8 cellular contexts compared by ENCODE assay signal in genomic region chr6:75244063-75244575, GRCh38. TPM values are rescaled to one million over a fixed set of nuclear protein-coding genes. Genes with fewer than 3 reads are reported as not detected.
DNase-seq lines count a peak whose midpoint lies in the region; TF ChIP-seq lines count a peak whose summit lies in the region.

No MANE protein-coding gene starts in this region.

- no peaks in the 10 kb centered on the region for H3K27me3 ChIP-seq in HAP-1 (ENCODE audit: low read depth)
- peaks cover 22% of the 10 kb centered on the region for H3K27me3 ChIP-seq in neural progenitor cell

- H3K36me3 Mint-ChIP-seq in neural progenitor cell: peaks cover 14% of the 10 kb centered on the region

- TF ChIP-seq CTCF in epithelial cell of esophagus (IDR thresholded peaks at IDR 0.05; ENCODE audit: insufficient read depth, low read depth, low read length, missing control alignments): no peak
- no peak for TF ChIP-seq CTCF in neural progenitor cell (IDR thresholded peaks at IDR 0.05)

- no peaks in the 10 kb centered on the region for H3K9me3 Mint-ChIP-seq in neural progenitor cell

- peak overlapping the region; percentile 83 for H3K4me3 ChIP-seq in HAP-1
- H3K4me3 ChIP-seq in epithelial cell of esophagus (ENCODE audit: low read length): peak overlapping the region; percentile 92
- peak overlapping the region; percentile 80 for H3K4me3 ChIP-seq in neural progenitor cell

- H3K9me3 ChIP-seq in HAP-1 (no peaks in the 10 kb centered on the region), neural progenitor cell (ENCODE audit: low read depth) (no peaks in the 10 kb centered on the region)

- H3K27ac Mint-ChIP-seq in neural progenitor cell: peak overlapping the region; percentile 99

- peak overlapping the region; percentile 44 for H3K9ac ChIP-seq in neural progenitor cell

- peaks cover 4% of the 10 kb centered on the region for H3K27me3 Mint-ChIP-seq in neural progenitor cell (ENCODE audit: insufficient read depth, low read depth)

- H3K4me2 ChIP-seq in neural progenitor cell: peak overlapping the region; percentile 82

- H3K4me3 Mint-ChIP-seq in neural progenitor cell: peak overlapping the region; percentile 99

- in situ Hi-C loops in HAP-1 (cut with MboI; ENCODE audit: low sequenced_read_pairs): no loop called here

- DNase-seq in ELR (ENCODE audit: low read depth) (peak; percentile 33), HAP-1 (ENCODE audit: low spot score in 2 of 2) (no peak), RPMI8226 (peak; percentile 13), epithelial cell of esophagus (ENCODE audit: low read depth) (peak; percentile 5), neural progenitor cell (ENCODE audit: low spot score) (no peak), COR-L47 (lab: John Stamatoyannopoulos, UW) (no peak), mucosa of gallbladder (ENCODE audit: low spot score) (no peak), NCI-H2081 (lab: John Stamatoyannopoulos, UW) (no peak)

- peaks cover 40% of the 10 kb centered on the region for H3K79me2 ChIP-seq in neural progenitor cell (ENCODE audit: low read depth)

- peak overlapping the region; percentile 82 for H2AFZ ChIP-seq in neural progenitor cell (replicated peaks)

- peaks cover 19% of the 10 kb centered on the region for H3K4me1 Mint-ChIP-seq in neural progenitor cell

- H3K4me1 ChIP-seq in HAP-1 (peaks cover 11% of the 10 kb centered on the region), neural progenitor cell (peaks cover 4% of the 10 kb centered on the region)

- H3K36me3 ChIP-seq in HAP-1 (replicated peaks): peaks cover 29% of the 10 kb centered on the region
- peaks cover 13% of the 10 kb centered on the region for H3K36me3 ChIP-seq in neural progenitor cell

- H3F3A ChIP-seq in neural progenitor cell (ENCODE audit: low read depth): peaks cover 23% of the 10 kb centered on the region

- H3K27ac ChIP-seq in neural progenitor cell: no peak overlapping the region

- peaks cover 7% of the 10 kb centered on the region for H4K20me1 ChIP-seq in neural progenitor cell (ENCODE audit: low read depth)

RNA-seq across cellular contexts. Expression of gene COX7A2, which starts 0.5 kb away (rescaled TPM):
- total RNA-seq in neural progenitor cell (ENCODE audit: low replicate concordance): 146 and 330 TPM in 2 replicates
- 376 TPM for total RNA-seq in mucosa of gallbladder

RNA-seq across cellular contexts. Expression of gene COL12A1, which starts 38.3 kb away (rescaled TPM):
- total RNA-seq in neural progenitor cell (ENCODE audit: low replicate concordance) (0.87 and 1.3 TPM in 2 replicates), mucosa of gallbladder (46.8 TPM)

RNA-seq across cellular contexts. Expression of gene TMEM30A, which starts 40.5 kb away (rescaled TPM):
- total RNA-seq in neural progenitor cell (ENCODE audit: low replicate concordance): 61.2 and 86.0 TPM in 2 replicates
- total RNA-seq in mucosa of gallbladder: 102 TPM

Comparison
In these comparisons a context has a peak if more than half of its experiments do, and no peak if none do; other contexts are left out.
1. DNase-seq: peak in ELR (single experiment), RPMI8226 (single experiment) and epithelial cell of esophagus (single experiment); none in HAP-1 (0 of 2), neural progenitor cell (single experiment), COR-L47 (single experiment), mucosa of gallbladder (single experiment) and NCI-H2081 (0 of 2).
2. RNA of gene COL12A1, which starts 38.3 kb away (total RNA-seq): 46.8 TPM in mucosa of gallbladder (single experiment); 0.87 to 1.3 TPM in neural progenitor cell; every median in the first group is over 10 times any median in the second.
3. Peak in every context shown above with its lines, with median percentiles within 50 percentile points of each other: H3K4me3 ChIP-seq.